Comparison of ENCODE assay signal across 1 cellular context in genomic region chr1:12179111-12179519, GRCh38.
TF ChIP-seq lines count a peak whose summit lies in the region.

No MANE protein-coding gene starts in this region.

TF ChIP-seq in GM12878, 131 proteins besides CTCF, POLR2A, EP300 and RAD21 (continued from another document):
- TF ChIP-seq TCF7 (IDR thresholded peaks at IDR 0.05; ENCODE audit: borderline replicate concordance) (no peak; the same call in none of the 2 replicates), MXI1 (IDR thresholded peaks at IDR 0.05; ENCODE audit: low read depth, low read length) (no peak), STAT1 (conservative IDR thresholded peaks at IDR 0.05) (no peak), PAX5 (IDR thresholded peaks at IDR 0.05; ENCODE audit: borderline replicate concordance, low read depth, low read length) (no peak), CHD4 (IDR thresholded peaks at IDR 0.05) (no peak), FOS (IDR thresholded peaks at IDR 0.05; ENCODE audit: borderline replicate concordance, extremely low read depth, insufficient read length) (no peak)
